Comparison of ENCODE assay signal across 8 cellular contexts in the genomic region with DNA sequence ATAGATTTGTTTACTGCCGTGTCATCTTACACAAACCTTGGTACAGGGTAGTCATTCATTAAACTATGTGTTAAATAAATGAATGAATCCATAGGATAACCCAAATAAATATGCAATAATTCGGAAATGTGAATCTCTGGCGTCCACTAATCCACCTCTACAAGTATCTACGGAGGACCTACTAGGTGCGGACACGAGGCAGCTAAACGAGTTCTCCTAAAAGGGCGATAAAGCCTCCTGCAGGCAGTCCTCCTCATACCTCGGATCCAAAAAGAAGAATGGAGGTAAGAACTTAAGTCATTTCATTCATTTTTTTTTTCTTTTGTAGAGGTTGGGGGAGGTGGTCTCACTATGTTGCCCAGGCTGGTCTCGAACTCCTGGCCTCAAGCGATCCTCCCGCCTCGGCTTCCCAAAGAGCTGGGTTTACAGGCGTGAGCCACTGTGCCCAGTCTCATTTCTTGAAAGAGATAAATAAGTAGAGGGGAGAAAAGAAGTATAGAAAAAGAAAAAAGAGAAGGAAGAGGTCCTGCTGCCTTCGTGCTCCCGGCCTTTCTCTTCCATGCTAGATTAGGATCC. TPM values are rescaled to one million over a fixed set of nuclear protein-coding genes. Genes with fewer than 3 reads are reported as not detected.
DNase-seq lines count a peak whose midpoint lies in the region; ATAC-seq, FAIRE-seq and TF ChIP-seq lines count a peak whose summit lies in the region.

No MANE protein-coding gene starts in this region.

- WGBS in H1 (ENCODE audit: extremely low coverage in 1 of 2, insufficient coverage in 1 of 2, insufficient read length in 1 of 2, insufficient replicate concordance in 2 of 2, low coverage in 1 of 2, low lambda C conversion rate in 2 of 2, missing lambda C conversion rate in 1 of 2), 2 experiments, result 31% methylated on average over 16 of the region's 16 CpGs; no CpG with 5 or more reads in 1 of the 2 experiments

- H3K23me2 ChIP-seq in H1 (ENCODE audit: low read depth, low read length), result no peaks in the 10 kb centered on the region; the same call in 1 of the 2 replicates

- H2BK12ac ChIP-seq in H1 (ENCODE audit: low read depth, low read length), result no peak overlapping the region

- no peak overlapping the region for H3K56ac ChIP-seq in H1 (replicated peaks; ENCODE audit: insufficient read length, low read depth, low read length)

- no peak for TF ChIP-seq CTCF in Calu3 (IDR thresholded peaks at IDR 0.05; ENCODE audit: unreplicated experiment)
- TF ChIP-seq CTCF in MM.1S (IDR thresholded peaks at IDR 0.05; ENCODE audit: low read length), result no peak
- TF ChIP-seq CTCF in H1 (IDR thresholded peaks at IDR 0.05; ENCODE audit: control extremely low read depth in 1 of 3, insufficient read depth in 1 of 3, low read depth in 1 of 3, low read length in 3 of 3), result no peak
- no peak for TF ChIP-seq CTCF in neutrophil (IDR thresholded peaks at IDR 0.05)

- H3K4ac ChIP-seq in H1 (replicated peaks; ENCODE audit: insufficient read length, low read depth, low read length), result no peak overlapping the region

- H3F3A ChIP-seq in MM.1S (ENCODE audit: insufficient read depth, low read length), result peaks cover 38% of the 10 kb centered on the region

- peaks cover 31% of the 10 kb centered on the region for H3K36me3 ChIP-seq in MM.1S (replicated peaks; ENCODE audit: insufficient read depth, low read length)
- peaks cover 19 to 35% (median 29%) of the 10 kb centered on the region in 4 experiments for H3K36me3 ChIP-seq in H1 (ENCODE audit: control insufficient read depth in 2 of 4, insufficient read depth in 4 of 4, low read length in 3 of 4)
- peaks cover 26% of the 10 kb centered on the region for H3K36me3 ChIP-seq in neutrophil

- ATAC-seq in HG02973 (IDR thresholded peaks at IDR 0.05; ENCODE audit: unreplicated experiment), result no peak

- no peaks in the 10 kb centered on the region for H3K27me3 Mint-ChIP-seq in Calu3 (ENCODE audit: unreplicated experiment)

- H2BK5ac ChIP-seq in H1 (ENCODE audit: low read depth, low read length), result no peak overlapping the region; the same call in 1 of the 2 replicates

- H3K9me2 ChIP-seq in MM.1S (replicated peaks; ENCODE audit: insufficient read depth, low read length), result no peaks in the 10 kb centered on the region

- H3K4me3 ChIP-seq in MM.1S (ENCODE audit: low read length), result peak overlapping the region; percentile 83
- peak overlapping the region; percentile 71 to 99 (median 96) for H3K4me3 ChIP-seq in H1 (ENCODE audit: extremely low read depth in 1 of 4, insufficient read depth in 2 of 4, low read depth in 3 of 4, low read length in 4 of 4)
- peak overlapping the region; percentile 68 to 79 for H3K4me3 ChIP-seq in neutrophil (ENCODE audit: low read depth in 1 of 2, low read length in 1 of 2)

- H3K14ac ChIP-seq in H1 (ENCODE audit: insufficient read length), result no peak overlapping the region

- H3K79me1 ChIP-seq in H1 (ENCODE audit: low read depth, low read length), result no peaks in the 10 kb centered on the region

- H4K20me1 ChIP-seq in MM.1S (ENCODE audit: insufficient read depth, low read length) (peaks cover 12% of the 10 kb centered on the region; the same call in 1 of the 2 replicates), H1 (replicated peaks in 1 of 2; ENCODE audit: control insufficient read depth in 1 of 2, insufficient read depth in 2 of 2, low read length in 2 of 2) (peaks cover 4 to 10% of the 10 kb centered on the region in 2 experiments)

- CTCF ChIA-PET in Calu3 (lab: Charles Lee), result interaction anchor here (0.8 to 1.2 kb wide), 2 partner anchors 9 to 15 kb away, joined by 3 read pairs; no protein-coding TSS in a partner anchor
- CTCF ChIA-PET in H1 (lab: Charles Lee; ENCODE audit: partially characterized antibody), result interaction anchor here (0.9 to 1.0 kb wide), 4 partner anchors 42 to 101 kb away, joined by 3 to 4 read pairs (median 3); no protein-coding TSS in a partner anchor

- TF ChIP-seq RAD21 in H1 (IDR thresholded peaks at IDR 0.05 in 1 of 2, conservative IDR thresholded peaks at IDR 0.05 in 1 of 2; ENCODE audit: low read depth in 2 of 2, low read length in 2 of 2), result no peak

- peak overlapping the region; percentile 96 for H3K4me3 Mint-ChIP-seq in Calu3 (ENCODE audit: low read depth, unreplicated experiment)

- intact Hi-C loops in Calu3 (cut with micrococcal nuclease; ENCODE audit: unreplicated experiment), result no loop called here

- H4K5ac ChIP-seq in H1 (ENCODE audit: insufficient read length, low read depth, low read length), result no peak overlapping the region

- H3K9me3 Mint-ChIP-seq in Calu3 (ENCODE audit: low read depth, unreplicated experiment), result no peaks in the 10 kb centered on the region

- H3K36me3 Mint-ChIP-seq in Calu3 (ENCODE audit: insufficient read depth, unreplicated experiment), result peaks cover 51% of the 10 kb centered on the region

- no peak overlapping the region for H3K23ac ChIP-seq in H1 (ENCODE audit: insufficient read length)

- H3K27me3 ChIP-seq in MM.1S (replicated peaks; ENCODE audit: insufficient read depth, low read length) (peaks cover 11% of the 10 kb centered on the region; the same call in 1 of the 2 replicates), H1 (replicated peaks in 1 of 4; ENCODE audit: control insufficient read depth in 3 of 4, extremely low read depth in 1 of 4, insufficient read depth in 3 of 4, low read length in 3 of 4) (no peaks in the 10 kb centered on the region), neutrophil (no peaks in the 10 kb centered on the region)

- POLR2A ChIA-PET in H1 (lab: Charles Lee; ENCODE audit: partially characterized antibody), result interaction anchor here (0.6 to 5.3 kb wide), 11 partner anchors 9 to 159 kb away, joined by 3 to 69 read pairs (median 5); a partner anchor contains a TSS

- peak overlapping the region; percentile 56 for H2AFZ ChIP-seq in MM.1S (ENCODE audit: low read length)
- H2AFZ ChIP-seq in H1 (ENCODE audit: low read length), result peak overlapping the region; percentile 86; the same call in 1 of the 2 replicates

- TF ChIP-seq EP300 in H1 (IDR thresholded peaks at IDR 0.05; ENCODE audit: borderline replicate concordance in 1 of 2, low read depth in 2 of 2, low read length in 2 of 2), result no peak

- no peak for TF ChIP-seq POLR2A in H1 (IDR thresholded peaks at IDR 0.05; ENCODE audit: control extremely low read depth in 1 of 2, low read depth in 2 of 2, low read length in 2 of 2)

- H4K91ac ChIP-seq in H1 (replicated peaks; ENCODE audit: insufficient read length, low read length), result no peak overlapping the region

- H3K79me2 ChIP-seq in MM.1S (ENCODE audit: low read length), result peaks cover 43% of the 10 kb centered on the region
- H3K79me2 ChIP-seq in H1 (ENCODE audit: control insufficient read depth in 1 of 2, insufficient read depth in 2 of 2, low read length in 2 of 2), result peaks cover 7 to 38% of the 10 kb centered on the region in 2 experiments

- no peak for FAIRE-seq in H1 (lab: Jason Lieb, UNC)

- H2BK15ac ChIP-seq in H1 (ENCODE audit: low read length), result no peak overlapping the region

- peaks cover 17% of the 10 kb centered on the region for H3K4me1 Mint-ChIP-seq in Calu3 (ENCODE audit: low read depth, unreplicated experiment)

- DNase-seq in Calu3, result peak; percentile 14
- DNase-seq in MM.1S, result no peak
- DNase-seq in H1 (ENCODE audit: low read depth in 1 of 2, low spot score in 2 of 2), result no peak
- no peak for DNase-seq in G401 (ENCODE audit: low spot score)
- no peak for DNase-seq in COLO668 (lab: John Stamatoyannopoulos, UW; ENCODE audit: unreplicated experiment)
- no peak for DNase-seq in HuH-7 (ENCODE audit: low spot score)

- H3K4me2 ChIP-seq in MM.1S (ENCODE audit: low read depth, low read length) (peak overlapping the region; percentile 75), H1 (ENCODE audit: insufficient read depth in 1 of 2, low read depth in 2 of 2, low read length in 2 of 2) (peak overlapping the region; percentile 58 to 77)

- BruUV-seq in Calu3 (replicated peaks; lab: Mats Ljungman, UMichigan), result TSS peak; percentile 87

- peak overlapping the region; percentile 88 for H3K9ac ChIP-seq in MM.1S (ENCODE audit: low read length)
- H3K9ac ChIP-seq in H1 (replicated peaks in 1 of 4; ENCODE audit: extremely low read depth in 1 of 4, low read depth in 3 of 4, low read length in 3 of 4), result peak overlapping the region; percentile 47 to 100 (median 76)

- no peak overlapping the region for H2AK5ac ChIP-seq in H1 (ENCODE audit: low read depth, low read length)

- in situ Hi-C loops in G401 (cut with HindIII; ENCODE audit: low sequenced_read_pairs), result no loop called here

- H3K27ac ChIP-seq in MM.1S (ENCODE audit: low read length) (peak overlapping the region; percentile 75; the same call in 1 of the 2 replicates), H1 (ENCODE audit: low read depth, low read length) (peak overlapping the region; percentile 96), neutrophil (peak overlapping the region; percentile 89)

- no peak overlapping the region for H2BK20ac ChIP-seq in H1 (ENCODE audit: low read length)

- H2BK120ac ChIP-seq in H1 (replicated peaks; ENCODE audit: low read depth, low read length), result no peak overlapping the region

- no peaks in the 10 kb centered on the region for H3K9me3 ChIP-seq in MM.1S (replicated peaks; ENCODE audit: insufficient read depth, low read length)
- H3K9me3 ChIP-seq in H1 (ENCODE audit: insufficient read depth in 2 of 2, low read depth in 1 of 2, low read length in 1 of 2), result no peaks in the 10 kb centered on the region
- H3K9me3 ChIP-seq in neutrophil, result no peaks in the 10 kb centered on the region

- H3K18ac ChIP-seq in H1 (ENCODE audit: extremely low read depth, low read length), result no peak overlapping the region

- no peak overlapping the region for H4K8ac ChIP-seq in H1 (ENCODE audit: extremely low read depth, insufficient read depth, low read length)

- H3K27ac Mint-ChIP-seq in Calu3 (ENCODE audit: unreplicated experiment), result peak overlapping the region; percentile 100

- H3K4me1 ChIP-seq in MM.1S (ENCODE audit: low read length) (peaks cover 14% of the 10 kb centered on the region), H1 (replicated peaks in 1 of 4; ENCODE audit: control insufficient read depth in 3 of 4, insufficient read depth in 4 of 4, low read length in 3 of 4) (peaks cover 0 to 8% (median 4%) of the 10 kb centered on the region in 4 experiments; a peak in 5 of 7 replicates), neutrophil (ENCODE audit: control insufficient read depth in 1 of 2, insufficient read depth in 1 of 2, low read depth in 1 of 2, low read length in 1 of 2) (peaks cover 19 to 22% of the 10 kb centered on the region in 2 experiments)

RNA-seq across cellular contexts. Expression of a gene that starts 0.7 kb away (rescaled TPM):
- 658 and 711 TPM in 2 replicates for total RNA-seq in Calu3 (2022)
- total RNA-seq in H1 (2021; fragmentation: NEBNext Ultra II Directional; extraction: Animal tissue kit (Norgen Biotek cat#: 25700)), result 1,393 and 1,439 TPM in 2 replicates
- 377 and 695 TPM in 2 replicates for polyA plus RNA-seq in H1 (2011; rRNA removed)
- 851 TPM for polyA plus RNA-seq in H1 (2011; cell fraction: cytosol; rRNA removed)
- polyA plus RNA-seq in H1 (2011; cell fraction: nucleus; rRNA removed), result 253 TPM
- polyA plus RNA-seq in H1 (2012, experiment 1 of 2), result 2,271 to 3,969 TPM (median 2,398 TPM) in 4 replicates
- polyA plus RNA-seq in H1 (2012, experiment 2 of 2), result 6,337 TPM
- 3,875 TPM for polyA plus RNA-seq in H1 (2013, experiment 1 of 2)
- polyA plus RNA-seq in H1 (2013, experiment 2 of 2), result 3,762 TPM
- polyA minus RNA-seq in H1 (2011; rRNA and poly(A)+ RNA removed), result 145 and 208 TPM in 2 replicates
- polyA minus RNA-seq in H1 (2011; cell fraction: cytosol; rRNA and poly(A)+ RNA removed), result 204 TPM
- 176 TPM for polyA minus RNA-seq in H1 (2011; cell fraction: nucleus; rRNA and poly(A)+ RNA removed)
- 1,593 and 1,915 TPM in 2 replicates for total RNA-seq in G401 (2014; rRNA removed; shearing (Covaris generic))

RNA-seq across cellular contexts. Expression of a gene that starts 10.7 kb away (rescaled TPM):
- 7.0 and 7.6 TPM in 2 replicates for total RNA-seq in Calu3 (2022)
- 4.7 and 5.0 TPM in 2 replicates for total RNA-seq in H1 (2021; fragmentation: NEBNext Ultra II Directional; extraction: Animal tissue kit (Norgen Biotek cat#: 25700))
- 3.0 and 3.9 TPM in 2 replicates for polyA plus RNA-seq in H1 (2011; rRNA removed)
- polyA plus RNA-seq in H1 (2011; cell fraction: cytosol; rRNA removed), result 3.7 TPM
- polyA plus RNA-seq in H1 (2011; cell fraction: nucleus; rRNA removed), result 5.5 TPM
- polyA plus RNA-seq in H1 (2012, experiment 1 of 2), result 2.5 to 4.5 TPM (median 2.7 TPM) in 4 replicates
- polyA plus RNA-seq in H1 (2012, experiment 2 of 2), result 0.14 TPM
- 4.5 TPM for polyA plus RNA-seq in H1 (2013, experiment 1 of 2)
- 4.3 TPM for polyA plus RNA-seq in H1 (2013, experiment 2 of 2)
- 4.9 and 8.3 TPM in 2 replicates for polyA minus RNA-seq in H1 (2011; rRNA and poly(A)+ RNA removed)
- polyA minus RNA-seq in H1 (2011; cell fraction: cytosol; rRNA and poly(A)+ RNA removed), result 3.2 TPM
- 11.7 TPM for polyA minus RNA-seq in H1 (2011; cell fraction: nucleus; rRNA and poly(A)+ RNA removed)
- 4.3 and 5.6 TPM in 2 replicates for total RNA-seq in G401 (2014; rRNA removed; shearing (Covaris generic))
